Comparison of ENCODE assay signal across 8 cellular contexts in the genomic region with DNA sequence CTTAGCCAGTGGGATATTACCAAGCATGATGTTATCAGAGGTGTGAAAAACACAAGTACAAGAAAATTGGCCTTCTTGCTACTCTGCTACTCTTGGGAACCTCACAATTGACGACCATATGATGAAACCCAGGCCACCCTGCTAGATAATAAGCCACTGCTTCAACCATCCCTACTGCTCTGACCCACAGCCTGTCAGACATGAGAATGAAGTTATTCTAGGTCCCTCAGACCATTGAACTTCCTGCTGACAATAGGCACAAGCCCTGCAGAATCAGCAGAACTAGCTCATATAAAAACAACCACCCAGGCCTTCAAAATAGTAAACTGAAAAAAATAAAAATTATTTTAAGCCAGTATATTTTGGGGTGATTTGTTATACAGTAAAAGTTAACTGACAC.
"Had no signal": no experiment of that assay in that cellular context is flagged by ENCODE, and none has a peak within 500 bp of the region (broad histone marks: within the 10 kb centered on the region; RNA-seq: fewer than 3 reads in every experiment).

No MANE protein-coding gene starts in this region.

- DNase-seq: GM23248, GOT3, H7, HFFc6 had no signal

- H3K4me3 ChIP-seq: GM23248, HAP-1 had no signal

- H3K36me3 ChIP-seq: HAP-1 had no signal

- H3K27ac ChIP-seq: GM23248, HL-60 had no signal

- H3K9ac ChIP-seq: GM23248 had no signal

- H3K4me1 ChIP-seq: HAP-1 had no signal

- ATAC-seq: HCT116, HepG2 had no signal

- H2AFZ ChIP-seq: GM23248 had no signal

- H3K9me3 ChIP-seq: HAP-1 had no signal
